9 cellular contexts compared by ENCODE assay signal in genomic region chr2:178008636-178009289, GRCh38.
DNase-seq lines count a peak whose midpoint lies in the region; ATAC-seq and TF ChIP-seq lines count a peak whose summit lies in the region.
"Had no signal": no experiment of that assay in that cellular context is flagged by ENCODE, and none has a peak within 500 bp of the region (broad histone marks: within the 10 kb centered on the region; RNA-seq: fewer than 3 reads in every experiment).

No MANE protein-coding gene starts in this region.

- H3K27me3 ChIP-seq in RWPE2 (ENCODE audit: insufficient read depth, poor library complexity, severe bottlenecking) = no peaks in the 10 kb centered on the region
- H3K27me3 ChIP-seq in left ventricle myocardium inferior (ENCODE audit: low read depth) = no peaks in the 10 kb centered on the region

- H3K4me1 ChIP-seq in RWPE2 (ENCODE audit: insufficient read depth, poor library complexity, severe bottlenecking) (no peaks in the 10 kb centered on the region), left ventricle myocardium inferior (no peaks in the 10 kb centered on the region)

- no peak overlapping the region for H3K4me3 ChIP-seq in RWPE2 (ENCODE audit: severe bottlenecking)
- no peak overlapping the region for H3K4me3 ChIP-seq in left ventricle myocardium inferior

- TF ChIP-seq CTCF in RWPE2 (IDR thresholded peaks at IDR 0.05; ENCODE audit: poor library complexity, severe bottlenecking) (no peak), left ventricle myocardium inferior (IDR thresholded peaks at IDR 0.05; ENCODE audit: borderline replicate concordance) (no peak)

- peak; percentile 46; the same call in 2 of the 3 replicates for ATAC-seq in RWPE2 (ENCODE audit: low read depth)
- ATAC-seq: stimulated activated naive CD8-positive, alpha-beta T cell treated with anti-CD3 and anti-CD28 coated beads, Interleukin-15, amount 100 ng/mL, for 72 hours had no signal

- H3K36me3 ChIP-seq in RWPE2 (ENCODE audit: low read depth) (no peaks in the 10 kb centered on the region), left ventricle myocardium inferior (no peaks in the 10 kb centered on the region)

- DNase-seq in AG08395 (ENCODE audit: low spot score) (peak; percentile 37), NCI-H1105 treated with DMSO at 0.1 percent for 48 hours (lab: John Stamatoyannopoulos, UW) (peak; percentile 96), RWPE2 (ENCODE audit: low spot score) (no peak), left ventricle myocardium inferior (peak; percentile 27), HuH-7.5 (ENCODE audit: low spot score) (no peak), dermis blood vessel endothelial cell (no peak), SIG-M5 (lab: John Stamatoyannopoulos, UW) (no peak)
- no peak for DNase-seq in activated CD4-positive, alpha-beta T cell treated with anti-CD3 and anti-CD28 coated beads for 48 hours
- DNase-seq: stimulated activated naive CD8-positive, alpha-beta T cell treated with anti-CD3 and anti-CD28 coated beads, Interleukin-15, amount 100 ng/mL, for 72 hours had no signal

- intact Hi-C loops in left ventricle myocardium inferior (cut with micrococcal nuclease) = no loop called here

- H3K27ac ChIP-seq in RWPE2 (ENCODE audit: poor library complexity, severe bottlenecking) (no peak overlapping the region), left ventricle myocardium inferior (replicated peaks) (no peak overlapping the region)

- H3K9me3 ChIP-seq in RWPE2 (ENCODE audit: severe bottlenecking) (no peaks in the 10 kb centered on the region), left ventricle myocardium inferior (replicated peaks) (no peaks in the 10 kb centered on the region)

Comparison
In these comparisons a context has a peak if more than half of its experiments do, and no peak if none do; other contexts are left out.
1. DNase-seq: peak in AG08395 (single experiment), NCI-H1105 treated with DMSO at 0.1 percent for 48 hours (single experiment) and left ventricle myocardium inferior (single experiment); none in RWPE2 (single experiment), HuH-7.5 (single experiment), dermis blood vessel endothelial cell (single experiment), SIG-M5 (single experiment) and activated CD4-positive, alpha-beta T cell treated with anti-CD3 and anti-CD28 coated beads for 48 hours (single experiment).